ENCODE assay signal across 2 cellular contexts in genomic region chr12:4648499-4649357, GRCh38.
TF ChIP-seq lines count a peak whose summit lies in the region.

AKAP3 (minus strand) TSS chr12:4649051; CDS start chr12:4638196, 10,855 bp downstream.
NDUFA9 (plus strand) TSS chr12:4649114; CDS start chr12:4649127, 13 bp downstream.

TF ChIP-seq in HCT116, 20 proteins besides CTCF, POLR2A, EP300 and RAD21 (continued from another document):
- peak; percentile 98 for TF ChIP-seq YY1 (IDR thresholded peaks at IDR 0.05; ENCODE audit: extremely low read depth, insufficient replicate concordance, low read depth, low read length)
- TF ChIP-seq EZH2 (IDR thresholded peaks at IDR 0.05): no peak
- no peak for TF ChIP-seq ATF3 (IDR thresholded peaks at IDR 0.05)
- TF ChIP-seq ZNF274 (IDR thresholded peaks at IDR 0.05; ENCODE audit: low read depth, low read length): no peak
- TF ChIP-seq EZH2phosphoT487 (IDR thresholded peaks at IDR 0.05; ENCODE audit: borderline replicate concordance): no peak
- no peak for TF ChIP-seq JUND (IDR thresholded peaks at IDR 0.05)
- TF ChIP-seq SP1 (IDR thresholded peaks at IDR 0.05; ENCODE audit: low read depth): peak; percentile 66
- 0 out of 2 replicates have a peak, but pooled peaks have one; percentile 26 for TF ChIP-seq EGR1 (IDR thresholded peaks at IDR 0.05; ENCODE audit: low read depth)
- TF ChIP-seq TCF7L2 (IDR thresholded peaks at IDR 0.05; ENCODE audit: borderline replicate concordance, extremely low read depth, insufficient read depth, insufficient read length): no peak
- TF ChIP-seq, protein P1, sequence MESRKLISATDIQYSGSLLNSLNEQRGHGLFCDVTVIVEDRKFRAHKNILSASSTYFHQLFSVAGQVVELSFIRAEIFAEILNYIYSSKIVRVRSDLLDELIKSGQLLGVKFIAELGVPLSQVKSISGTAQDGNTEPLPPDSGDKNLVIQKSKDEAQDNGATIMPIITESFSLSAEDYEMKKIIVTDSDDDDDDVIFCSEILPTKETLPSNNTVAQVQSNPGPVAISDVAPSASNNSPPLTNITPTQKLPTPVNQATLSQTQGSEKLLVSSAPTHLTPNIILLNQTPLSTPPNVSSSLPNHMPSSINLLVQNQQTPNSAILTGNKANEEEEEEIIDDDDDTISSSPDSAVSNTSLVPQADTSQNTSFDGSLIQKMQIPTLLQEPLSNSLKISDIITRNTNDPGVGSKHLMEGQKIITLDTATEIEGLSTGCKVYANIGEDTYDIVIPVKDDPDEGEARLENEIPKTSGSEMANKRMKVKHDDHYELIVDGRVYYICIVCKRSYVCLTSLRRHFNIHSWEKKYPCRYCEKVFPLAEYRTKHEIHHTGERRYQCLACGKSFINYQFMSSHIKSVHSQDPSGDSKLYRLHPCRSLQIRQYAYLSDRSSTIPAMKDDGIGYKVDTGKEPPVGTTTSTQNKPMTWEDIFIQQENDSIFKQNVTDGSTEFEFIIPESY (IDR thresholded peaks at IDR 0.05; ENCODE audit: extremely low read depth, insufficient replicate concordance, low read length): peak; percentile 79
- TF ChIP-seq SRF (IDR thresholded peaks at IDR 0.05; ENCODE audit: low read depth): no peak
- peak; percentile 31; the same call in 1 of the 2 replicates for TF ChIP-seq CBX3 (IDR thresholded peaks at IDR 0.05; ENCODE audit: low read depth)
- no peak; the same call in 1 of the 2 replicates for TF ChIP-seq ELF1 (IDR thresholded peaks at IDR 0.05; ENCODE audit: borderline replicate concordance, low read depth)
- peak; percentile 75 for TF ChIP-seq POLR2AphosphoS5 (IDR thresholded peaks at IDR 0.05; ENCODE audit: low read depth, low read length)
- TF ChIP-seq CEBPB (IDR thresholded peaks at IDR 0.05; ENCODE audit: low read depth): no peak
- peak; percentile 19; the same call in 1 of the 2 replicates for TF ChIP-seq MAX (IDR thresholded peaks at IDR 0.05)

TF ChIP-seq in SK-N-SH treated with all-trans-retinoic acid at 6 μM for 48 hours, 23 proteins besides CTCF, POLR2A, EP300 and RAD21 (continued from another document):
- TF ChIP-seq, protein P2, sequence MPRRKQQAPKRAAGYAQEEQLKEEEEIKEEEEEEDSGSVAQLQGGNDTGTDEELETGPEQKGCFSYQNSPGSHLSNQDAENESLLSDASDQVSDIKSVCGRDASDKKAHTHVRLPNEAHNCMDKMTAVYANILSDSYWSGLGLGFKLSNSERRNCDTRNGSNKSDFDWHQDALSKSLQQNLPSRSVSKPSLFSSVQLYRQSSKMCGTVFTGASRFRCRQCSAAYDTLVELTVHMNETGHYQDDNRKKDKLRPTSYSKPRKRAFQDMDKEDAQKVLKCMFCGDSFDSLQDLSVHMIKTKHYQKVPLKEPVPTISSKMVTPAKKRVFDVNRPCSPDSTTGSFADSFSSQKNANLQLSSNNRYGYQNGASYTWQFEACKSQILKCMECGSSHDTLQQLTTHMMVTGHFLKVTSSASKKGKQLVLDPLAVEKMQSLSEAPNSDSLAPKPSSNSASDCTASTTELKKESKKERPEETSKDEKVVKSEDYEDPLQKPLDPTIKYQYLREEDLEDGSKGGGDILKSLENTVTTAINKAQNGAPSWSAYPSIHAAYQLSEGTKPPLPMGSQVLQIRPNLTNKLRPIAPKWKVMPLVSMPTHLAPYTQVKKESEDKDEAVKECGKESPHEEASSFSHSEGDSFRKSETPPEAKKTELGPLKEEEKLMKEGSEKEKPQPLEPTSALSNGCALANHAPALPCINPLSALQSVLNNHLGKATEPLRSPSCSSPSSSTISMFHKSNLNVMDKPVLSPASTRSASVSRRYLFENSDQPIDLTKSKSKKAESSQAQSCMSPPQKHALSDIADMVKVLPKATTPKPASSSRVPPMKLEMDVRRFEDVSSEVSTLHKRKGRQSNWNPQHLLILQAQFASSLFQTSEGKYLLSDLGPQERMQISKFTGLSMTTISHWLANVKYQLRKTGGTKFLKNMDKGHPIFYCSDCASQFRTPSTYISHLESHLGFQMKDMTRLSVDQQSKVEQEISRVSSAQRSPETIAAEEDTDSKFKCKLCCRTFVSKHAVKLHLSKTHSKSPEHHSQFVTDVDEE (CRISPR knock-in tag; IDR thresholded peaks at IDR 0.05): no peak
- no peak for TF ChIP-seq ZFP3 (CRISPR knock-in tag; IDR thresholded peaks at IDR 0.05)
- TF ChIP-seq ISL1 (CRISPR knock-in tag; IDR thresholded peaks at IDR 0.05): no peak
- TF ChIP-seq RARB (CRISPR knock-in tag; IDR thresholded peaks at IDR 0.05): no peak
- TF ChIP-seq, protein P3, sequence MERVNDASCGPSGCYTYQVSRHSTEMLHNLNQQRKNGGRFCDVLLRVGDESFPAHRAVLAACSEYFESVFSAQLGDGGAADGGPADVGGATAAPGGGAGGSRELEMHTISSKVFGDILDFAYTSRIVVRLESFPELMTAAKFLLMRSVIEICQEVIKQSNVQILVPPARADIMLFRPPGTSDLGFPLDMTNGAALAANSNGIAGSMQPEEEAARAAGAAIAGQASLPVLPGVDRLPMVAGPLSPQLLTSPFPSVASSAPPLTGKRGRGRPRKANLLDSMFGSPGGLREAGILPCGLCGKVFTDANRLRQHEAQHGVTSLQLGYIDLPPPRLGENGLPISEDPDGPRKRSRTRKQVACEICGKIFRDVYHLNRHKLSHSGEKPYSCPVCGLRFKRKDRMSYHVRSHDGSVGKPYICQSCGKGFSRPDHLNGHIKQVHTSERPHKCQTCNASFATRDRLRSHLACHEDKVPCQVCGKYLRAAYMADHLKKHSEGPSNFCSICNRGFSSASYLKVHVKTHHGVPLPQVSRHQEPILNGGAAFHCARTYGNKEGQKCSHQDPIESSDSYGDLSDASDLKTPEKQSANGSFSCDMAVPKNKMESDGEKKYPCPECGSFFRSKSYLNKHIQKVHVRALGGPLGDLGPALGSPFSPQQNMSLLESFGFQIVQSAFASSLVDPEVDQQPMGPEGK (CRISPR knock-in tag; IDR thresholded peaks at IDR 0.05; ENCODE audit: borderline replicate concordance): no peak
- no peak for TF ChIP-seq ZC3H10 (CRISPR knock-in tag; IDR thresholded peaks at IDR 0.05)
- TF ChIP-seq ARNTL (CRISPR knock-in tag; IDR thresholded peaks at IDR 0.05; ENCODE audit: borderline replicate concordance, low read depth): no peak
- no peak for TF ChIP-seq TOX (CRISPR knock-in tag; IDR thresholded peaks at IDR 0.05; ENCODE audit: borderline replicate concordance)
- TF ChIP-seq ZFP30 (CRISPR knock-in tag; IDR thresholded peaks at IDR 0.05): no peak
